ENCODE assay signal across 8 cellular contexts in the genomic region with DNA sequence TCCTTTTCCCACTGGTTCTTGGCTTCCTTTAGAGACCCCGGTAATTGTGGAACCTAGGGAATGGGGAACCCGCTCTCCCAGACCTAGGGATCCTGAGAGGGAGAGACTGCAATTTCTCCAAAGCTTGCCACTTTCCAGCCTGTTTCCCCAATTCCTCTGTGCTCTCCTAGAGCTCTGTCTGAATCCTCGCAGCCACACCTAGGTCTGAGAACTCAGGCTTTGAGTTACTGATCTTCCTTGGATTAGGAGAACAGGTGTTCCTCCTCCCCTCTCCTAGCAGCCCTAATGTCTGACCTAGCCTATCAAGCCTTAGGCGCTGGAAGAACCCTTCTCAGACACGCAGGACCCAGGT. TPM values are rescaled to one million over a fixed set of nuclear protein-coding genes. Genes with fewer than 3 reads are reported as not detected.
A peak's percentile ranks its signal among the peaks of the same experiment; 100 is the strongest.
DNase-seq lines count a peak whose midpoint lies in the region; ATAC-seq and TF ChIP-seq lines count a peak whose summit lies in the region.

No MANE protein-coding gene starts in this region.

- ATAC-seq in T-cell (replicated peaks in 1 of 4) (no peak), GM21390 (IDR thresholded peaks at IDR 0.05; ENCODE audit: unreplicated experiment) (no peak), HG03280 (IDR thresholded peaks at IDR 0.05; ENCODE audit: unreplicated experiment) (no peak)

- no peak overlapping the region for H3K27ac Mint-ChIP-seq in activated T-cell treated with anti-CD3 and anti-CD28 coated beads, Interleukin-2, amount 50 U/mL, for 24 hours
- H3K27ac Mint-ChIP-seq in T-cell: no peak overlapping the region

- H3K4me3 ChIP-seq in iPS-15b (ENCODE audit: low read depth, low read length) (peak overlapping the region; percentile 55), stomach (peak overlapping the region; percentile 43 to 67 (median 48))

- CTCF ChIA-PET in T-cell (lab: Charles Lee): interaction anchor here (0.6 to 6.7 kb wide), 16 partner anchors 11 to 135 kb away, joined by 3 to 61 read pairs (median 4); a partner anchor contains a TSS

- H3K9ac ChIP-seq in iPS-15b (ENCODE audit: low read depth, low read length): no peak overlapping the region

- H3K36me3 Mint-ChIP-seq in activated T-cell treated with anti-CD3 and anti-CD28 coated beads, Interleukin-2, amount 50 U/mL, for 24 hours (ENCODE audit: low read depth): peaks cover 15% of the 10 kb centered on the region
- peaks cover 15% of the 10 kb centered on the region for H3K36me3 Mint-ChIP-seq in T-cell

- peak overlapping the region in 1 of 5 donors; percentile 49 for H3K27ac ChIP-seq in stomach

- H3K9me3 ChIP-seq in iPS-15b (ENCODE audit: control insufficient read depth, insufficient read depth, low read length) (no peaks in the 10 kb centered on the region), stomach (no peaks in the 10 kb centered on the region)

- no peak for TF ChIP-seq EP300 in stomach (IDR thresholded peaks at IDR 0.05)

- no peaks in the 10 kb centered on the region for H3K36me3 ChIP-seq in iPS-15b (ENCODE audit: control insufficient read depth, insufficient read depth, low read length)
- H3K36me3 ChIP-seq in stomach: peaks cover 8 to 28% (median 14%) of the 10 kb centered on the region in 4 donors

- no peak for TF ChIP-seq CTCF in stomach (IDR thresholded peaks at IDR 0.05)

- H3K27me3 Mint-ChIP-seq in activated T-cell treated with anti-CD3 and anti-CD28 coated beads, Interleukin-2, amount 50 U/mL, for 24 hours: peaks cover 26% of the 10 kb centered on the region
- peaks cover 17 to 23% of the 10 kb centered on the region in 2 donors for H3K27me3 Mint-ChIP-seq in T-cell

- no peak for DNase-seq in activated T-cell treated with anti-CD3 and anti-CD28 coated beads, Interleukin-2, amount 50 U/mL, for 24 hours
- no peak for DNase-seq in activated T-cell treated with anti-CD3 and anti-CD28 coated beads, Interleukin-2, amount 50 U/mL, for 1 hour
- no peak for DNase-seq in T-cell
- no peak for DNase-seq in stomach
- no peak for DNase-seq in NOMO-1 treated with dmso at 0.1 percent for 144 hours (lab: John Stamatoyannopoulos, UW; ENCODE audit: unreplicated experiment)

- H3K4me3 Mint-ChIP-seq in activated T-cell treated with anti-CD3 and anti-CD28 coated beads, Interleukin-2, amount 50 U/mL, for 24 hours: peak overlapping the region; percentile 74
- peak overlapping the region; percentile 79 to 86 (median 85) for H3K4me3 Mint-ChIP-seq in T-cell

- no peak for TF ChIP-seq POLR2A in stomach (IDR thresholded peaks at IDR 0.05)

- peaks cover 13% of the 10 kb centered on the region for H3K4me1 Mint-ChIP-seq in activated T-cell treated with anti-CD3 and anti-CD28 coated beads, Interleukin-2, amount 50 U/mL, for 24 hours (ENCODE audit: low read depth)
- H3K4me1 Mint-ChIP-seq in T-cell: peaks cover 11 to 22% (median 14%) of the 10 kb centered on the region in 3 donors

- H3K27me3 ChIP-seq in iPS-15b (ENCODE audit: control insufficient read depth, insufficient read depth, low read length): peaks cover 79% of the 10 kb centered on the region
- peaks cover 0 to 48% (median 32%) of the 10 kb centered on the region in 3 donors for H3K27me3 ChIP-seq in stomach

- peaks cover 34% of the 10 kb centered on the region for H3K4me1 ChIP-seq in iPS-15b (ENCODE audit: control insufficient read depth, insufficient read depth, low read length)
- H3K4me1 ChIP-seq in stomach: peaks cover 14 to 23% (median 17%) of the 10 kb centered on the region in 4 donors

- WGBS in stomach, 5 donors: 19 to 32% (median 27%) methylated on average over 5 of the region's 5 CpGs

- intact Hi-C loops in stomach (cut with DNase I; ENCODE audit: low total_unique reads): no loop called here

- POLR2A ChIA-PET in T-cell (lab: Charles Lee): no interaction called here

- H3K9me3 Mint-ChIP-seq in activated T-cell treated with anti-CD3 and anti-CD28 coated beads, Interleukin-2, amount 50 U/mL, for 24 hours: no peaks in the 10 kb centered on the region
- H3K9me3 Mint-ChIP-seq in T-cell: no peaks in the 10 kb centered on the region

RNA-seq across cellular contexts. Expression of a gene that starts 20.0 kb away (rescaled TPM):
- total RNA-seq in T-cell: under 1 TPM in 2 of 5 donors, not detected in 3; 0.20 to 0.23 TPM
- total RNA-seq in stomach: not detected
- not detected for polyA plus RNA-seq in stomach

RNA-seq across cellular contexts. Expression of a gene that starts 36.9 kb away (rescaled TPM):
- 10 to 100 TPM; 47.6 to 80.6 (median 50.2) TPM for total RNA-seq in T-cell
- total RNA-seq in stomach: 10 to 100 TPM in 3 of 5 donors, 1 to 10 TPM in 2; 6.2 to 47.4 (median 25.4) TPM
- polyA plus RNA-seq in stomach: 1 to 10 TPM in 2 of 3 donors, under 1 TPM in 1; 0.68 to 8.3 (median 1.4) TPM

RNA-seq across cellular contexts. Expression of a gene that starts 46.9 kb away (rescaled TPM):
- total RNA-seq in T-cell (100 to 1,000 TPM; 138 to 175 (median 166) TPM), stomach (100 to 1,000 TPM in 2 of 5 donors, 10 to 100 TPM in 3; 33.0 to 174 (median 77.9) TPM)
- polyA plus RNA-seq in stomach: 100 to 1,000 TPM; 317 to 362 (median 334) TPM

RNA-seq across cellular contexts. Expression of a gene that starts 52.9 kb away (rescaled TPM):
- total RNA-seq in T-cell: 10 to 100 TPM; 40.9 to 53.4 (median 51.9) TPM
- 10 to 100 TPM in 2 of 5 donors, 1 to 10 TPM in 3; 4.7 to 19.6 (median 8.5) TPM for total RNA-seq in stomach
- polyA plus RNA-seq in stomach: 1 to 10 TPM; 3.2 to 5.9 (median 3.6) TPM
